ENCODE assay signal across 22 cellular contexts in genomic region chr1:204987689-204988088, GRCh38. TPM values are rescaled to one million over a fixed set of nuclear protein-coding genes. Genes with fewer than 3 reads are reported as not detected.
"Had no signal": no experiment of that assay in that cellular context is flagged by ENCODE, and none has a peak within 500 bp of the region (broad histone marks: within the 10 kb centered on the region; RNA-seq: fewer than 3 reads in every experiment).

No MANE protein-coding gene starts in this region.

- H3K27me3 ChIP-seq: colonic mucosa, ovary, sigmoid colon, thyroid gland had no signal

- DNase-seq: colonic mucosa; effector memory CD8-positive, alpha-beta T cell; esophagus squamous epithelium; foreskin melanocyte; glutamatergic neuron; heart right ventricle; hippocampal formation; natural killer cell; ovary; psoas muscle; right cardiac atrium; sigmoid colon; stimulated activated CD4-positive, alpha-beta T cell treated with anti-CD3 and anti-CD28 coated beads, Interleukin-2, amount 100 ng/mL, for 24 hours; stimulated activated CD4-positive, alpha-beta T cell treated with anti-CD3 and anti-CD28 coated beads, Interleukin-4, amount 100 ng/mL, for 24 hours; thyroid gland had no signal

- H3K9me3 Mint-ChIP-seq: dendritic cell treated with granulocyte-macrophage colony-stimulating factor and Interleukin-4, amounts not matched to agents 40 ng/mL and 50 ng/mL, for 4 days; effector memory CD8-positive, alpha-beta T cell; memory B cell; natural killer cell; stimulated activated effector memory CD8-positive, alpha-beta T cell treated with anti-CD3 and anti-CD28 coated beads, Interleukin-12 subunit alpha, Interleukin-12 subunit beta, amount 100 ng/mL, for 72 hours; stimulated activated naive CD8-positive, alpha-beta T cell treated with anti-CD3 and anti-CD28 coated beads, Interleukin-15, Interleukin-2, amounts not matched to agents 100 ng/mL and 50 ng/mL, for 24 hours; type B pancreatic cell had no signal

- H3K9me3 ChIP-seq: colonic mucosa, esophagus squamous epithelium, heart right ventricle, ovary, psoas muscle, sigmoid colon, suprapubic skin, thyroid gland had no signal

- H3K36me3 ChIP-seq: colonic mucosa, ovary, suprapubic skin, thyroid gland had no signal

- H3K4me1 ChIP-seq: colonic mucosa, esophagus squamous epithelium, psoas muscle, suprapubic skin, thyroid gland had no signal

- H3K4me3 Mint-ChIP-seq: dendritic cell treated with granulocyte-macrophage colony-stimulating factor and Interleukin-4, amounts not matched to agents 40 ng/mL and 50 ng/mL, for 4 days; effector memory CD8-positive, alpha-beta T cell; memory B cell; natural killer cell; stimulated activated effector memory CD8-positive, alpha-beta T cell treated with anti-CD3 and anti-CD28 coated beads, Interleukin-12 subunit alpha, Interleukin-12 subunit beta, amount 100 ng/mL, for 72 hours; stimulated activated naive CD8-positive, alpha-beta T cell treated with anti-CD3 and anti-CD28 coated beads, Interleukin-15, Interleukin-2, amounts not matched to agents 100 ng/mL and 50 ng/mL, for 24 hours; type B pancreatic cell had no signal

- H3K4me3 ChIP-seq: colonic mucosa, esophagus squamous epithelium, heart right ventricle, lung, ovary, psoas muscle, sigmoid colon, suprapubic skin, thyroid gland had no signal

- H3K36me3 Mint-ChIP-seq: memory B cell; natural killer cell; stimulated activated effector memory CD8-positive, alpha-beta T cell treated with anti-CD3 and anti-CD28 coated beads, Interleukin-12 subunit alpha, Interleukin-12 subunit beta, amount 100 ng/mL, for 72 hours; type B pancreatic cell had no signal

- H3K27ac ChIP-seq: colonic mucosa, esophagus squamous epithelium, heart right ventricle, ovary, psoas muscle, sigmoid colon, suprapubic skin, thyroid gland had no signal

- H3K27ac Mint-ChIP-seq: dendritic cell treated with granulocyte-macrophage colony-stimulating factor and Interleukin-4, amounts not matched to agents 40 ng/mL and 50 ng/mL, for 4 days; effector memory CD8-positive, alpha-beta T cell; memory B cell; natural killer cell; stimulated activated effector memory CD8-positive, alpha-beta T cell treated with anti-CD3 and anti-CD28 coated beads, Interleukin-12 subunit alpha, Interleukin-12 subunit beta, amount 100 ng/mL, for 72 hours; stimulated activated naive CD8-positive, alpha-beta T cell treated with anti-CD3 and anti-CD28 coated beads, Interleukin-15, Interleukin-2, amounts not matched to agents 100 ng/mL and 50 ng/mL, for 24 hours; type B pancreatic cell had no signal

RNA-seq across cellular contexts. Expression of gene CNTN2, which starts 55.3 kb away (rescaled TPM):
- total RNA-seq: natural killer cell had no signal
